1 cellular context compared by ENCODE assay signal in genomic region chr1:27351541-27352107, GRCh38.
A peak's percentile ranks its signal among the peaks of the same experiment; 100 is the strongest.
TF ChIP-seq lines count a peak whose summit lies in the region.

No MANE protein-coding gene starts in this region.

TF ChIP-seq in HEK293, 187 proteins besides CTCF, POLR2A, EP300 and RAD21:
- TF ChIP-seq ZNF292 (tag by site-specific recombination; IDR thresholded peaks at IDR 0.05; ENCODE audit: borderline replicate concordance, low read depth) (no peak), ZNF114 (tag by site-specific recombination; IDR thresholded peaks at IDR 0.05) (no peak), ZNF248 (tag by site-specific recombination; IDR thresholded peaks at IDR 0.05) (no peak), ZNF433 (tag by site-specific recombination; IDR thresholded peaks at IDR 0.05; ENCODE audit: low read depth) (no peak), ZNF24 (tag by site-specific recombination; IDR thresholded peaks at IDR 0.05) (no peak), ZNF747 (tag by site-specific recombination; IDR thresholded peaks at IDR 0.05) (no peak), ZFP41 (tag by site-specific recombination; IDR thresholded peaks at IDR 0.05; ENCODE audit: borderline replicate concordance) (no peak), GLIS2 (tag by site-specific recombination; IDR thresholded peaks at IDR 0.05) (0 out of 2 replicates have a peak, but pooled peaks have one; percentile 24), GLI2 (tag by site-specific recombination; IDR thresholded peaks at IDR 0.05; ENCODE audit: borderline replicate concordance, low read depth) (no peak)
- TF ChIP-seq, protein P1, sequence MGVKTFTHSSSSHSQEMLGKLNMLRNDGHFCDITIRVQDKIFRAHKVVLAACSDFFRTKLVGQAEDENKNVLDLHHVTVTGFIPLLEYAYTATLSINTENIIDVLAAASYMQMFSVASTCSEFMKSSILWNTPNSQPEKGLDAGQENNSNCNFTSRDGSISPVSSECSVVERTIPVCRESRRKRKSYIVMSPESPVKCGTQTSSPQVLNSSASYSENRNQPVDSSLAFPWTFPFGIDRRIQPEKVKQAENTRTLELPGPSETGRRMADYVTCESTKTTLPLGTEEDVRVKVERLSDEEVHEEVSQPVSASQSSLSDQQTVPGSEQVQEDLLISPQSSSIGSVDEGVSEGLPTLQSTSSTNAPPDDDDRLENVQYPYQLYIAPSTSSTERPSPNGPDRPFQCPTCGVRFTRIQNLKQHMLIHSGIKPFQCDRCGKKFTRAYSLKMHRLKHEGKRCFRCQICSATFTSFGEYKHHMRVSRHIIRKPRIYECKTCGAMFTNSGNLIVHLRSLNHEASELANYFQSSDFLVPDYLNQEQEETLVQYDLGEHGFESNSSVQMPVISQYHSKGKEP (tag by site-specific recombination; IDR thresholded peaks at IDR 0.05) = no peak
- TF ChIP-seq, protein P2, sequence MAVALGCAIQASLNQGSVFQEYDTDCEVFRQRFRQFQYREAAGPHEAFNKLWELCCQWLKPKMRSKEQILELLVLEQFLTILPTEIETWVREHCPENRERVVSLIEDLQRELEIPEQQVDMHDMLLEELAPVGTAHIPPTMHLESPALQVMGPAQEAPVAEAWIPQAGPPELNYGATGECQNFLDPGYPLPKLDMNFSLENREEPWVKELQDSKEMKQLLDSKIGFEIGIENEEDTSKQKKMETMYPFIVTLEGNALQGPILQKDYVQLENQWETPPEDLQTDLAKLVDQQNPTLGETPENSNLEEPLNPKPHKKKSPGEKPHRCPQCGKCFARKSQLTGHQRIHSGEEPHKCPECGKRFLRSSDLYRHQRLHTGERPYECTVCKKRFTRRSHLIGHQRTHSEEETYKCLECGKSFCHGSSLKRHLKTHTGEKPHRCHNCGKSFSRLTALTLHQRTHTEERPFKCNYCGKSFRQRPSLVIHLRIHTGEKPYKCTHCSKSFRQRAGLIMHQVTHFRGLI (tag by site-specific recombination; IDR thresholded peaks at IDR 0.05) = peak; percentile 87
TF ChIP-seq in HEK293: peak in this region for 2.
